Comparison of ENCODE assay signal across 14 cellular contexts in genomic region chr15:60809375-60809774, GRCh38.
"Had no signal": no experiment of that assay in that cellular context is flagged by ENCODE, and none has a peak within 500 bp of the region (broad histone marks: within the 10 kb centered on the region; RNA-seq: fewer than 3 reads in every experiment).

No MANE protein-coding gene starts in this region.

- ATAC-seq: left cardiac atrium; right cardiac atrium; stimulated activated effector memory CD8-positive, alpha-beta T cell treated with anti-CD3 and anti-CD28 coated beads, Interleukin-12 subunit alpha, Interleukin-12 subunit beta, amount 100 ng/mL, for 72 hours had no signal

- H3K36me3 Mint-ChIP-seq: naive B cell; stimulated activated effector memory CD8-positive, alpha-beta T cell treated with anti-CD3 and anti-CD28 coated beads, Interleukin-12 subunit alpha, Interleukin-12 subunit beta, amount 100 ng/mL, for 72 hours had no signal

- H3K4me3 Mint-ChIP-seq: activated T-cell treated with anti-CD3 and anti-CD28 coated beads, Interleukin-2, amount 50 U/mL, for 24 hours; naive B cell; stimulated activated effector memory CD8-positive, alpha-beta T cell treated with anti-CD3 and anti-CD28 coated beads, Interleukin-12 subunit alpha, Interleukin-12 subunit beta, amount 100 ng/mL, for 72 hours had no signal

- H3K4me1 Mint-ChIP-seq: naive B cell had no signal

- DNase-seq: activated CD4-positive, alpha-beta T cell treated with anti-CD3 and anti-CD28 coated beads for 4 hours; activated T-cell treated with anti-CD3 and anti-CD28 coated beads, Interleukin-2, amount 50 U/mL, for 24 hours; aorta; dorsolateral prefrontal cortex; esophagus squamous epithelium; foreskin fibroblast; left cardiac atrium; naive B cell; occipital lobe; right cardiac atrium; T1000; transverse colon had no signal

- H3K27me3 Mint-ChIP-seq: activated T-cell treated with anti-CD3 and anti-CD28 coated beads, Interleukin-2, amount 50 U/mL, for 24 hours had no signal

- H3K9me3 Mint-ChIP-seq: activated T-cell treated with anti-CD3 and anti-CD28 coated beads, Interleukin-2, amount 50 U/mL, for 24 hours; naive B cell; stimulated activated effector memory CD8-positive, alpha-beta T cell treated with anti-CD3 and anti-CD28 coated beads, Interleukin-12 subunit alpha, Interleukin-12 subunit beta, amount 100 ng/mL, for 72 hours had no signal

- H3K27ac Mint-ChIP-seq: progenitor cell of endocrine pancreas; stimulated activated effector memory CD8-positive, alpha-beta T cell treated with anti-CD3 and anti-CD28 coated beads, Interleukin-12 subunit alpha, Interleukin-12 subunit beta, amount 100 ng/mL, for 72 hours had no signal
